ENCODE assay signal across 21 cellular contexts in the genomic region with DNA sequence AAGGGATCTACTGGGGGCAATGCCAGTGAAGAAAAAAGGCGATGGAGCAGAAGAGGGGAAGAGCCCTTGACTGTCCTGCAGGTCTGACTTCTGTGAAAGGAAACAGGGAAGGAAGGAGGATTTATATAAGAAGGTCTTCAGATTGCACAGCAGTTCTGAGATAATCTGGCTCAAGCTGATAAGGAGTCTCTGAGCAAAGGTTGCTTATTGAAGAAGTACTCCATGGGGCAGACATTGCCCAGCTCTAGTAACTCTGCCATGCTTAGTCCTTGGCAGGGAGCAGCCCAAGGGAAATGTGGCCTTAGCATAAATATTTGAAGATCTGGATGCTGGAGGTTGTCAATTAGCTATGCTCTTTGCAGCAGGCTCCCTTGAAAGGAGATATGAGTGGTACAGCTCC. TPM values are rescaled to one million over a fixed set of nuclear protein-coding genes. Genes with fewer than 3 reads are reported as not detected.
A peak's percentile ranks its signal among the peaks of the same experiment; 100 is the strongest.
DNase-seq lines count a peak whose midpoint lies in the region; ATAC-seq and TF ChIP-seq lines count a peak whose summit lies in the region.
"Had no signal": no experiment of that assay in that cellular context is flagged by ENCODE, and none has a peak within 500 bp of the region (broad histone marks: within the 10 kb centered on the region; RNA-seq: fewer than 3 reads in every experiment).

No MANE protein-coding gene starts in this region.

- H3K79me2 ChIP-seq in Karpas-422 (ENCODE audit: low read length), result no peaks in the 10 kb centered on the region
- H3K79me2 ChIP-seq in osteoblast (ENCODE audit: insufficient read depth, low read length), result no peaks in the 10 kb centered on the region
- no peaks in the 10 kb centered on the region for H3K79me2 ChIP-seq in hepatocyte

- H3K4me1 ChIP-seq in Karpas-422 (ENCODE audit: low read length) (no peaks in the 10 kb centered on the region), esophagus muscularis mucosa (no peaks in the 10 kb centered on the region), mucosa of descending colon (ENCODE audit: low read depth) (no peaks in the 10 kb centered on the region), osteoblast (ENCODE audit: insufficient read depth, low read length) (no peaks in the 10 kb centered on the region), hepatocyte (ENCODE audit: insufficient read depth) (no peaks in the 10 kb centered on the region)
- H3K4me1 ChIP-seq: Caco-2 had no signal

- H2AFZ ChIP-seq in Karpas-422 (ENCODE audit: low read length) (no peak overlapping the region), osteoblast (ENCODE audit: low read length) (no peak overlapping the region), hepatocyte (no peak overlapping the region)
- H2AFZ ChIP-seq: GM23338 had no signal

- H4K20me1 ChIP-seq in Karpas-422 (ENCODE audit: insufficient read depth, low read depth, low read length) (no peaks in the 10 kb centered on the region), osteoblast (ENCODE audit: insufficient read depth, low read length) (no peaks in the 10 kb centered on the region), hepatocyte (ENCODE audit: insufficient read depth, poor library complexity, severe bottlenecking) (no peaks in the 10 kb centered on the region)
- H4K20me1 ChIP-seq: BLaER1 had no signal

- no peak overlapping the region for H3K27ac ChIP-seq in Karpas-422 (ENCODE audit: low read length)
- no peak overlapping the region for H3K27ac ChIP-seq in esophagus muscularis mucosa (replicated peaks in 1 of 4)
- H3K27ac ChIP-seq in osteoblast (ENCODE audit: low read depth, low read length), result no peak overlapping the region
- no peak overlapping the region for H3K27ac ChIP-seq in hepatocyte
- H3K27ac ChIP-seq: 22Rv1, BLaER1, C4-2B had no signal

- no peak for TF ChIP-seq POLR2A in esophagus muscularis mucosa (IDR thresholded peaks at IDR 0.05; ENCODE audit: low read depth)

- no peak overlapping the region for H3K9ac ChIP-seq in Karpas-422 (ENCODE audit: low read length)
- H3K9ac ChIP-seq: BLaER1 had no signal

- TF ChIP-seq CTCF in esophagus muscularis mucosa (IDR thresholded peaks at IDR 0.05) (no peak), mucosa of descending colon (IDR thresholded peaks at IDR 0.05) (no peak), osteoblast (IDR thresholded peaks at IDR 0.05; ENCODE audit: extremely low read depth, low read depth, low read length) (no peak), hepatocyte (IDR thresholded peaks at IDR 0.05; ENCODE audit: poor library complexity) (no peak)

- H3K27me3 ChIP-seq in Karpas-422 (ENCODE audit: low read length) (no peaks in the 10 kb centered on the region), esophagus muscularis mucosa (no peaks in the 10 kb centered on the region), osteoblast (ENCODE audit: insufficient read depth, low read length) (peaks cover 6% of the 10 kb centered on the region), hepatocyte (no peaks in the 10 kb centered on the region)
- H3K27me3 ChIP-seq: BLaER1 had no signal

- intact Hi-C loops in esophagus muscularis mucosa (cut with DNase I), result no loop called here
- intact Hi-C loops in mucosa of descending colon (cut with DNase I, micrococcal nuclease), result no loop called here

- WGBS in esophagus muscularis mucosa, result 94% methylated on average over 1 of the region's 1 CpG
- 81% methylated on average over 1 of the region's 1 CpG for WGBS in hepatocyte (ENCODE audit: low lambda C conversion rate, missing lambda C conversion rate)

- H3K9me2 ChIP-seq in Karpas-422 (replicated peaks; ENCODE audit: insufficient read depth, low read length) (no peaks in the 10 kb centered on the region), hepatocyte (replicated peaks; ENCODE audit: insufficient read depth) (no peaks in the 10 kb centered on the region)

- no peak for TF ChIP-seq EP300 in esophagus muscularis mucosa (IDR thresholded peaks at IDR 0.05)

- H3K9me3 ChIP-seq in Karpas-422 (ENCODE audit: low read length) (no peaks in the 10 kb centered on the region), esophagus muscularis mucosa (no peaks in the 10 kb centered on the region), mucosa of descending colon (no peaks in the 10 kb centered on the region), osteoblast (ENCODE audit: low read depth, low read length) (no peaks in the 10 kb centered on the region), hepatocyte (ENCODE audit: low read depth) (no peaks in the 10 kb centered on the region)
- H3K9me3 ChIP-seq: BLaER1, Caco-2, HAP-1 had no signal

- no peak overlapping the region for H3K4me3 ChIP-seq in Karpas-422 (ENCODE audit: low read length)
- no peak overlapping the region for H3K4me3 ChIP-seq in esophagus muscularis mucosa
- no peak overlapping the region for H3K4me3 ChIP-seq in mucosa of descending colon
- no peak overlapping the region for H3K4me3 ChIP-seq in osteoblast (ENCODE audit: insufficient read depth, low read length)
- H3K4me3 ChIP-seq in hepatocyte, result no peak overlapping the region
- H3K4me3 ChIP-seq: BLaER1, GM12878, GM23338, HAP-1 had no signal

- peak; percentile 13 for ATAC-seq in mucosa of descending colon
- ATAC-seq in GM18873 (IDR thresholded peaks at IDR 0.05; ENCODE audit: low FRiP score, unreplicated experiment), result no peak
- ATAC-seq: CD8-positive, alpha-beta T cell; GM12878; GM23338 had no signal

- H3K4me2 ChIP-seq in Karpas-422 (ENCODE audit: low read depth, low read length, poor library complexity, severe bottlenecking), result no peak overlapping the region
- H3K4me2 ChIP-seq in osteoblast (ENCODE audit: insufficient read depth, low read length), result no peak overlapping the region
- no peak overlapping the region for H3K4me2 ChIP-seq in hepatocyte
- H3K4me2 ChIP-seq: BLaER1, GM23338 had no signal

- H3K36me3 ChIP-seq in Karpas-422 (ENCODE audit: insufficient read depth, low read length) (no peaks in the 10 kb centered on the region), esophagus muscularis mucosa (no peaks in the 10 kb centered on the region), mucosa of descending colon (ENCODE audit: low read depth) (no peaks in the 10 kb centered on the region), osteoblast (ENCODE audit: insufficient read depth, low read length) (no peaks in the 10 kb centered on the region), hepatocyte (replicated peaks; ENCODE audit: insufficient read depth, low read depth) (no peaks in the 10 kb centered on the region)
- H3K36me3 ChIP-seq: BLaER1, HAP-1 had no signal

- DNase-seq in NCI-H82 (lab: John Stamatoyannopoulos, UW) (peak; percentile 23), NCI-H82 treated with DMSO at 0.1 percent for 48 hours (lab: John Stamatoyannopoulos, UW; ENCODE audit: unreplicated experiment) (no peak), Karpas-422 (peak; percentile 29), esophagus muscularis mucosa (ENCODE audit: extremely low spot score) (peak; percentile 53), mucosa of descending colon (no peak), osteoblast (ENCODE audit: insufficient read length, low spot score, missing footprints) (no peak), hepatocyte (ENCODE audit: low spot score) (no peak)
- DNase-seq: Caco-2; CD4-positive, CD25-positive, alpha-beta regulatory T cell; CD8-positive, alpha-beta T cell; DMS153; DND-41; GDM1 had no signal

RNA-seq across cellular contexts. Expression of a gene that starts 15.9 kb away (rescaled TPM):
- total RNA-seq in Karpas-422 (2014; rRNA removed; shearing (Covaris generic); ENCODE audit: low replicate concordance), result 29.5 and 49.5 TPM in 2 replicates
- total RNA-seq in esophagus muscularis mucosa, result 10 to 100 TPM in 2 of 4 donors, 1 to 10 TPM in 2; 6.6 to 12.8 (median 9.0) TPM
- 10 to 100 TPM; 21.5 to 35.4 (median 30.2) TPM for total RNA-seq in mucosa of descending colon
- total RNA-seq in osteoblast, result 5.4 and 9.1 TPM in 2 replicates
- total RNA-seq in hepatocyte, result 11.8 and 13.8 TPM in 2 replicates
- polyA plus RNA-seq in hepatocyte, result 14.2 and 14.3 TPM in 2 replicates

RNA-seq across cellular contexts. Expression of a gene that starts 42.7 kb away (rescaled TPM):
- not detected in 2 replicates for total RNA-seq in Karpas-422 (2014; rRNA removed; shearing (Covaris generic); ENCODE audit: low replicate concordance)
- total RNA-seq in esophagus muscularis mucosa (1 to 10 TPM in 2 of 4 donors, under 1 TPM in 2; 0.26 to 1.5 (median 0.87) TPM), mucosa of descending colon (1 to 10 TPM; 4.6 to 6.1 (median 4.7) TPM), osteoblast (under 0.01 TPM in 2 replicates), hepatocyte (0.13 and 0.60 TPM in 2 replicates)
- polyA plus RNA-seq in hepatocyte, result not detected in 2 replicates
- total RNA-seq: B cell had no signal

Comparison
In these comparisons a context has a peak if more than half of its experiments do, and no peak if none do; other contexts are left out.
1. DNase-seq: peak in NCI-H82 (single experiment), Karpas-422 (single experiment) and esophagus muscularis mucosa (single experiment); none in NCI-H82 treated with DMSO at 0.1 percent for 48 hours (single experiment), mucosa of descending colon (0 of 3), osteoblast (single experiment) and hepatocyte (single experiment).